In the genomic region with DNA sequence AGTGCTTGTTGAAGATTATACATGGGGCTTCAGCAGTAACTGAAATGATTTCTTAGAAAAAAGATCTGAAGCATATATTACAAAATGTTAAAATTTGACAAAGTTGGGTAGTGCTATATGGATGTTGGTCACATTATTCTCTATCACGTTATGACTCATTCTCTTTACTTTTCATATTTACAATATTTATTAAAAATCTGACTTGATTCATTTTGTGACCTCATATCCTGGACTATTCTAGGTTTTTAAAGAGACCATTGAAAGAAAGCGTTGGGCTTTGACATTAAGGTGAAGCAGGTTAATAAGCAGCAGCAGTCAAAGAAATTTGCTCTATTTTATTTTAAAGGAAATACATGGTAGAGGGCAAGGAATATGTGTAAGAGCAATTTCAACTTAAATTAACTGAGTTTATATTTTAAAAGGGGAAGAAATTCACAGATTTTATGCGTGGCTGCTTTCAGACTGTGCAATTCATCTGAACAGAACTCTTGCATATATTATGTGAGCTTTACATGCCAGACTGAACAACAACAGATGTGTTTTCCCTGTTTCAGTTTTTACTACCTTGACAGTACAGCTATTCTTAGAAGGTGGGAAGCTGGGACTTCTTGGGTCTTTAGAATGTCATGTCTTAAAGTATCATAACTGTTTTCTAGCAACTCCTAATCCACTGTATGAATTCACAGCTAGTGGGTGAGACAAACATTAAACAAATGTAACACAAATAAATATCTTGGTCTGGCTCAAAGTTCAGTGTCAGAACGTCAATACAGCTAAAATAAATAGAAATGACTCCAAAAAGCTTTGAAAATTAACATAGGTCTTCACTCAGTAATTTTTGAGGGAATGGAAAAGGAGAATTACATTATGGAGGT, we compare ENCODE assay signal across 24 cellular contexts. TPM values are rescaled to one million over a fixed set of nuclear protein-coding genes. Genes with fewer than 3 reads are reported as not detected.
"Had no signal": no experiment of that assay in that cellular context is flagged by ENCODE, and none has a peak within 500 bp of the region (broad histone marks: within the 10 kb centered on the region; RNA-seq: fewer than 3 reads in every experiment).

No MANE protein-coding gene starts in this region.

- ATAC-seq: activated CD8-positive, alpha-beta T cell treated with anti-CD3 and anti-CD28 coated beads, Interleukin-2, amount 10 ng/mL, durations not matched to agents 7 days and 5 days; WTC11 had no signal

- H3K4me1 ChIP-seq: breast epithelium had no signal

- H3K27ac ChIP-seq: breast epithelium had no signal

- H3K4me3 Mint-ChIP-seq: activated CD8-positive, alpha-beta T cell treated with anti-CD3 and anti-CD28 coated beads, Interleukin-2, amount 10 ng/mL, durations not matched to agents 7 days and 5 days; activated naive CD4-positive, alpha-beta T cell treated with anti-CD3 and anti-CD28 coated beads, Interleukin-2, amount 50 U/mL, for 24 hours; T-helper 1 cell treated with Interleukin-12 subunit alpha and Interleukin-12 subunit beta and Interleukin-4 antibody, amounts not matched to agents 30 μg/mL and 1 μg/mL, for 36 hours; WTC11 had no signal

- H3K4me1 Mint-ChIP-seq: activated naive CD4-positive, alpha-beta T cell treated with anti-CD3 and anti-CD28 coated beads, Interleukin-2, amount 50 U/mL, for 24 hours had no signal

- H3K4me3 ChIP-seq: breast epithelium, MG63 had no signal

- H3K27me3 ChIP-seq: breast epithelium, MG63 had no signal

- H3K27ac Mint-ChIP-seq: activated CD8-positive, alpha-beta T cell treated with anti-CD3 and anti-CD28 coated beads, Interleukin-2, amount 10 ng/mL, durations not matched to agents 7 days and 5 days; activated naive CD4-positive, alpha-beta T cell treated with anti-CD3 and anti-CD28 coated beads, Interleukin-2, amount 50 U/mL, for 24 hours; T-helper 1 cell treated with Interleukin-12 subunit alpha and Interleukin-12 subunit beta and Interleukin-4 antibody, amounts not matched to agents 30 μg/mL and 1 μg/mL, for 36 hours; WTC11 had no signal

- H3K36me3 ChIP-seq: breast epithelium, MG63 had no signal

- DNase-seq: activated CD4-positive, alpha-beta T cell treated with anti-CD3 and anti-CD28 coated beads for 48 hours; activated CD4-positive, alpha-beta T cell treated with anti-CD3 and anti-CD28 coated beads, Interleukin-2, amount 50 U/mL, for 4 hours; activated CD4-positive, CD25-positive, alpha-beta regulatory T cell treated with anti-CD3 and anti-CD28 coated beads, Interleukin-2, amount 50 U/mL, for 72 hours; activated CD8-positive, alpha-beta memory T cell treated with anti-CD3 and anti-CD28 coated beads, Interleukin-2, amount 50 U/mL, for 48 hours; activated CD8-positive, alpha-beta T cell treated with anti-CD3 and anti-CD28 coated beads, Interleukin-2, amount 10 ng/mL, durations not matched to agents 7 days and 5 days; activated naive CD4-positive, alpha-beta T cell; activated T-cell treated with anti-CD3 and anti-CD28 coated beads, Interleukin-2, amount 50 U/mL, for 1 hour; aorta; caudate nucleus; MG63; NCI-H1105; NCI-H1436; NCI-H187 treated with DMSO at 0.1 percent for 48 hours; NCI-H2081 treated with DMSO at 0.1 percent for 48 hours; NCI-H226; NCI-H510A; NCI-H526 treated with DMSO at 0.1 percent for 48 hours; NCI-H82; SHP77 had no signal

RNA-seq across cellular contexts. Expression of gene FAM20A, which starts 10.4 kb away (rescaled TPM):
- total RNA-seq: activated CD8-positive, alpha-beta T cell treated with anti-CD3 and anti-CD28 coated beads, Interleukin-2, amount 10 ng/mL, durations not matched to agents 7 days and 5 days; SK-MEL-5 had no signal
